Comparison of ENCODE assay signal across 8 cellular contexts in genomic region chr3:120145498-120146285, GRCh38. TPM values are rescaled to one million over a fixed set of nuclear protein-coding genes. Genes with fewer than 3 reads are reported as not detected.
A peak's percentile ranks its signal among the peaks of the same experiment; 100 is the strongest.
DNase-seq lines count a peak whose midpoint lies in the region; ATAC-seq and TF ChIP-seq lines count a peak whose summit lies in the region.

No MANE protein-coding gene starts in this region.

- H3K27ac ChIP-seq in Peyer's patch = no peak overlapping the region

- DNase-seq in NCI-H146 (lab: John Stamatoyannopoulos, UW) (peak; percentile 31), NCI-H146 treated with DMSO at 0.1 percent for 48 hours (lab: John Stamatoyannopoulos, UW; ENCODE audit: unreplicated experiment) (no peak), amniotic epithelial cell (ENCODE audit: low read depth) (peak; percentile 74), Peyer's patch (no peak)
- DNase-seq in stimulated activated CD4-positive, alpha-beta T cell treated with anti-CD3 and anti-CD28 coated beads, Interleukin-15, amount 100 ng/mL, for 24 hours = peak; percentile 18
- no peak for DNase-seq in effector memory CD8-positive, alpha-beta T cell

- H3K4me3 ChIP-seq in Peyer's patch = no peak overlapping the region

- H3K9me3 ChIP-seq in Peyer's patch = no peaks in the 10 kb centered on the region

- no peak for TF ChIP-seq POLR2A in Peyer's patch (IDR thresholded peaks at IDR 0.05)

- no peaks in the 10 kb centered on the region for H3K36me3 ChIP-seq in Peyer's patch

- no peaks in the 10 kb centered on the region for H3K27me3 ChIP-seq in Peyer's patch

- H3K4me3 Mint-ChIP-seq in effector memory CD8-positive, alpha-beta T cell = no peak overlapping the region

- H3K27ac Mint-ChIP-seq in effector memory CD8-positive, alpha-beta T cell = no peak overlapping the region

- ATAC-seq in HG03442 (IDR thresholded peaks at IDR 0.05; ENCODE audit: unreplicated experiment) (peak; percentile 68), HG03457 (IDR thresholded peaks at IDR 0.05; ENCODE audit: unreplicated experiment) (no peak)
- ATAC-seq in effector memory CD8-positive, alpha-beta T cell (replicated peaks) = no peak

- peaks cover 2 to 3% of the 10 kb centered on the region in 2 donors for H3K4me1 Mint-ChIP-seq in effector memory CD8-positive, alpha-beta T cell (ENCODE audit: low read depth in 2 of 2)

- H3K4me1 ChIP-seq in Peyer's patch = peaks cover 0 to 5% (median 0%) of the 10 kb centered on the region in 4 donors

- H3K27me3 Mint-ChIP-seq in effector memory CD8-positive, alpha-beta T cell = no peaks in the 10 kb centered on the region

- H3K9me3 Mint-ChIP-seq in effector memory CD8-positive, alpha-beta T cell = no peaks in the 10 kb centered on the region

- peaks cover 3% of the 10 kb centered on the region for H3K36me3 Mint-ChIP-seq in effector memory CD8-positive, alpha-beta T cell (ENCODE audit: insufficient read depth)

- TF ChIP-seq CTCF in Peyer's patch (IDR thresholded peaks at IDR 0.05) = no peak

RNA-seq across cellular contexts. Expression of gene GSK3B, which starts 51.4 kb away (rescaled TPM):
- 10 to 100 TPM; 34.6 to 65.2 (median 42.6) TPM for total RNA-seq in Peyer's patch

Comparison
In these comparisons a context has a peak if more than half of its experiments do, and no peak if none do; other contexts are left out.
1. DNase-seq: peak in NCI-H146 (single experiment), amniotic epithelial cell (single experiment) and stimulated activated CD4-positive, alpha-beta T cell treated with anti-CD3 and anti-CD28 coated beads, Interleukin-15, amount 100 ng/mL, for 24 hours (single experiment); none in NCI-H146 treated with DMSO at 0.1 percent for 48 hours (single experiment), Peyer's patch (0 of 3) and effector memory CD8-positive, alpha-beta T cell (0 of 3).